Comparison of ENCODE assay signal across 1 cellular context in the genomic region with DNA sequence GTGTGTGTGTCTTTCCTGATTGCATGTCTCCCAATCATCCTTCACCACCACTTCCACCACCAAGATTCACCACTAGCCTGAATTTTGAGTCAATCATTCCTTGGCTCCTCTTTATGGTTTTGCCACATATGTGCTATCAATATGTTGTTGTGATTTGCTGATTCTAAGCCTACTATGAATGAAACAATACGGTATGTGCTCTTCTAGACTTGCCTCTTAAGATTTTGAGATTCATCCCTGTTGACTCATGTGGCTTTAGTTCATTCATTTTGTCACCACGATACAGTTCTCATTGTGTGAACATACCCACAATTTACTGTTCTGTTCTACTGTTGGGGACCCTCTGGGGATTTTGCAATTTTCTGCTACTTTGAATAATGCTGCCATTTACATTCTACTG.
TF ChIP-seq lines count a peak whose summit lies in the region.

No MANE protein-coding gene starts in this region.

TF ChIP-seq in IMR-90, 13 proteins besides CTCF, POLR2A, EP300 and RAD21:
- TF ChIP-seq MXI1 (IDR thresholded peaks at IDR 0.05; ENCODE audit: borderline replicate concordance, low read depth, low read length): no peak
